In genomic region chr14:80959448-80960006, GRCh38 we compare ENCODE assay signal across 8 cellular contexts. TPM values are rescaled to one million over a fixed set of nuclear protein-coding genes. Genes with fewer than 3 reads are reported as not detected.
DNase-seq lines count a peak whose midpoint lies in the region; ATAC-seq and TF ChIP-seq lines count a peak whose summit lies in the region.

No MANE protein-coding gene starts in this region.

- H3K36me3 ChIP-seq in BE2C: no peaks in the 10 kb centered on the region

- H3K9me3 ChIP-seq in BE2C: no peaks in the 10 kb centered on the region

- H3K27me3 ChIP-seq in BE2C: no peaks in the 10 kb centered on the region

- H3K4me3 ChIP-seq in BE2C (ENCODE audit: low read depth, low read length) (no peak overlapping the region), foreskin fibroblast (ENCODE audit: low read depth in 1 of 2, low read length in 2 of 2) (no peak overlapping the region)

- CTCF ChIA-PET in HEK293T (lab: Yijun Ruan, JAX): no interaction called here

- POLR2A ChIA-PET in HEK293T (lab: Yijun Ruan, JAX): no interaction called here

- H3K27me3 Mint-ChIP-seq in memory B cell: no peaks in the 10 kb centered on the region

- no peaks in the 10 kb centered on the region for H3K36me3 Mint-ChIP-seq in memory B cell

- H3K4me1 Mint-ChIP-seq in memory B cell: peaks cover 33% of the 10 kb centered on the region

- peak; percentile 19 for DNase-seq in LHCN-M2 (ENCODE audit: low read depth)
- peak; percentile 20 for DNase-seq in activated CD4-positive, alpha-beta T cell treated with anti-CD3 and anti-CD28 coated beads, Interleukin-2, amount 50 U/mL, for 1 hour
- DNase-seq in memory B cell (ENCODE audit: low spot score in 2 of 2): peak; percentile 30 to 71
- DNase-seq in BE2C: no peak
- DNase-seq in foreskin fibroblast: no peak
- no peak for DNase-seq in HEK293T (ENCODE audit: extremely low spot score)

- H3K4me1 ChIP-seq in BE2C: no peaks in the 10 kb centered on the region

- H3K4me3 Mint-ChIP-seq in memory B cell: peak overlapping the region; percentile 55

- H3K27ac Mint-ChIP-seq in memory B cell: peak overlapping the region; percentile 95

- TF ChIP-seq CTCF in BE2C (IDR thresholded peaks at IDR 0.05; ENCODE audit: low read depth, low read length) (no peak), foreskin fibroblast (IDR thresholded peaks at IDR 0.05; ENCODE audit: low read depth, low read length) (no peak)

- H3K9me3 Mint-ChIP-seq in memory B cell: peaks cover 1% of the 10 kb centered on the region

- peak; percentile 98 for ATAC-seq in GM18498 (IDR thresholded peaks at IDR 0.05; ENCODE audit: unreplicated experiment)
- ATAC-seq in GM21529 (IDR thresholded peaks at IDR 0.05; ENCODE audit: unreplicated experiment): peak; percentile 97
- peak; percentile 96 for ATAC-seq in memory B cell (ENCODE audit: low read depth)

TF ChIP-seq in HEK293T, 16 proteins besides CTCF, POLR2A, EP300 and RAD21:
- TF ChIP-seq SP1 (IDR thresholded peaks at IDR 0.05): no peak
- TF ChIP-seq BHLHE40 (IDR thresholded peaks at IDR 0.05; ENCODE audit: borderline replicate concordance): no peak
- TF ChIP-seq CTBP1 (IDR thresholded peaks at IDR 0.05; ENCODE audit: borderline replicate concordance): no peak
- TF ChIP-seq HDGF (IDR thresholded peaks at IDR 0.05; ENCODE audit: borderline replicate concordance): no peak
- no peak for TF ChIP-seq FOXA1 (IDR thresholded peaks at IDR 0.05)
- TF ChIP-seq TARDBP (IDR thresholded peaks at IDR 0.05): no peak
- no peak for TF ChIP-seq FOXM1 (IDR thresholded peaks at IDR 0.05; ENCODE audit: borderline replicate concordance)
- no peak for TF ChIP-seq ZNF384 (IDR thresholded peaks at IDR 0.05)
- TF ChIP-seq SUZ12 (IDR thresholded peaks at IDR 0.05): no peak
- no peak for TF ChIP-seq ELF4 (IDR thresholded peaks at IDR 0.05)
- TF ChIP-seq L3MBTL2 (conservative IDR thresholded peaks at IDR 0.05): no peak
- TF ChIP-seq ARNT (IDR thresholded peaks at IDR 0.05): no peak
TF ChIP-seq in HEK293T: peak in this region for 0.

RNA-seq across cellular contexts. Expression of gene TSHR, which starts 4.1 kb away (rescaled TPM):
- 0.29 TPM in 1 of 2 replicates, not detected in the other for total RNA-seq in LHCN-M2 (2014; rRNA removed)
- 0.09 TPM for polyA plus RNA-seq in LHCN-M2 (2012)
- polyA plus RNA-seq in BE2C (2012; ENCODE audit: insufficient read depth, insufficient read length, low read depth): not detected

RNA-seq across cellular contexts. Expression of gene CEP128, which starts 18.0 kb away (rescaled TPM):
- 9.2 and 10.4 TPM in 2 replicates for total RNA-seq in LHCN-M2 (2014; rRNA removed)
- polyA plus RNA-seq in LHCN-M2 (2012): 2.2 TPM
- 1.2 TPM for polyA plus RNA-seq in BE2C (2012; ENCODE audit: insufficient read depth, insufficient read length, low read depth)

Comparison
In these comparisons a context has a peak if more than half of its experiments do, and no peak if none do; other contexts are left out.
1. DNase-seq: peak in LHCN-M2 (single experiment), activated CD4-positive, alpha-beta T cell treated with anti-CD3 and anti-CD28 coated beads, Interleukin-2, amount 50 U/mL, for 1 hour (single experiment) and memory B cell (2 of 2); none in BE2C (single experiment), foreskin fibroblast (0 of 2) and HEK293T (single experiment).
2. Peak in every context shown above with its lines, with median percentiles within 50 percentile points of each other: ATAC-seq.